ENCODE assay signal across 24 cellular contexts in genomic region chr13:25978961-25979360, GRCh38.
"Had no signal": no experiment of that assay in that cellular context is flagged by ENCODE, and none has a peak within 500 bp of the region (broad histone marks: within the 10 kb centered on the region; RNA-seq: fewer than 3 reads in every experiment).

No MANE protein-coding gene starts in this region.

- H3K9me3 ChIP-seq: colonic mucosa, esophagus squamous epithelium, gastroesophageal sphincter, heart left ventricle, mucosa of descending colon, spleen, tibial artery had no signal

- DNase-seq: activated B cell treated with CpG ODN at 0.5 μM for 24 hours; activated CD4-positive, alpha-beta T cell treated with anti-CD3 and anti-CD28 coated beads for 36 hours; activated CD4-positive, alpha-beta T cell treated with anti-CD3 and anti-CD28 coated beads, Interleukin-2, amount 50 U/mL, for 4 hours; activated CD8-positive, alpha-beta memory T cell treated with anti-CD3 and anti-CD28 coated beads for 24 hours; activated CD8-positive, alpha-beta memory T cell treated with anti-CD3 and anti-CD28 coated beads, Interleukin-2, amount 50 U/mL, for 4 hours; activated naive CD4-positive, alpha-beta T cell treated with Interleukin-2 at 50 U/mL for 16 hours; activated naive CD8-positive, alpha-beta T cell treated with anti-CD3 and anti-CD28 coated beads for 36 hours; activated T-cell treated with anti-CD3 and anti-CD28 coated beads, Interleukin-2, amount 50 U/mL, for 24 hours; colonic mucosa; dorsolateral prefrontal cortex; effector memory CD8-positive, alpha-beta T cell; esophagus squamous epithelium; heart left ventricle; islet precursor cell; left colon; mucosa of descending colon; nephron progenitor cell; nucleus accumbens; spleen; stimulated activated CD4-positive, alpha-beta T cell treated with anti-CD3 and anti-CD28 coated beads, Interleukin-4, amount 100 ng/mL, for 1 hour; stimulated activated naive CD4-positive, alpha-beta T cell treated with Interleukin-2 at 50 U/mL for 16 hours; T-helper 9 cell; tibial artery had no signal

- H3K27me3 ChIP-seq: colonic mucosa, dorsolateral prefrontal cortex had no signal

- ATAC-seq: activated CD4-positive, alpha-beta T cell treated with anti-CD3 and anti-CD28 coated beads for 36 hours; effector memory CD8-positive, alpha-beta T cell; gastroesophageal sphincter; heart left ventricle; left colon; mucosa of descending colon had no signal

- H3K36me3 ChIP-seq: colonic mucosa, esophagus squamous epithelium, gastroesophageal sphincter, heart left ventricle, spleen, tibial artery had no signal

- H3K27ac ChIP-seq: colonic mucosa, esophagus squamous epithelium, gastroesophageal sphincter, heart left ventricle, spleen, tibial artery had no signal

- H3K4me1 ChIP-seq: colonic mucosa, esophagus squamous epithelium, gastroesophageal sphincter, heart left ventricle, spleen, tibial artery had no signal

- H3K4me3 ChIP-seq: colonic mucosa, dorsolateral prefrontal cortex, esophagus squamous epithelium, gastroesophageal sphincter, heart left ventricle, mucosa of descending colon, spleen, tibial artery had no signal
